Comparison of ENCODE assay signal across 1 cellular context in genomic region chr17:35731239-35731931, GRCh38.
A peak's percentile ranks its signal among the peaks of the same experiment; 100 is the strongest.
TF ChIP-seq lines count a peak whose summit lies in the region.

A gene with protein sequence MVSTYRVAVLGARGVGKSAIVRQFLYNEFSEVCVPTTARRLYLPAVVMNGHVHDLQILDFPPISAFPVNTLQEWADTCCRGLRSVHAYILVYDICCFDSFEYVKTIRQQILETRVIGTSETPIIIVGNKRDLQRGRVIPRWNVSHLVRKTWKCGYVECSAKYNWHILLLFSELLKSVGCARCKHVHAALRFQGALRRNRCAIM (plus strand): TSS chr17:35731639. CDS start chr17:35735185, 3,546 bp downstream.

TF ChIP-seq in HEK293, 187 proteins besides CTCF, POLR2A, EP300 and RAD21 (continued from another document and continues in another):
- TF ChIP-seq, protein P1, sequence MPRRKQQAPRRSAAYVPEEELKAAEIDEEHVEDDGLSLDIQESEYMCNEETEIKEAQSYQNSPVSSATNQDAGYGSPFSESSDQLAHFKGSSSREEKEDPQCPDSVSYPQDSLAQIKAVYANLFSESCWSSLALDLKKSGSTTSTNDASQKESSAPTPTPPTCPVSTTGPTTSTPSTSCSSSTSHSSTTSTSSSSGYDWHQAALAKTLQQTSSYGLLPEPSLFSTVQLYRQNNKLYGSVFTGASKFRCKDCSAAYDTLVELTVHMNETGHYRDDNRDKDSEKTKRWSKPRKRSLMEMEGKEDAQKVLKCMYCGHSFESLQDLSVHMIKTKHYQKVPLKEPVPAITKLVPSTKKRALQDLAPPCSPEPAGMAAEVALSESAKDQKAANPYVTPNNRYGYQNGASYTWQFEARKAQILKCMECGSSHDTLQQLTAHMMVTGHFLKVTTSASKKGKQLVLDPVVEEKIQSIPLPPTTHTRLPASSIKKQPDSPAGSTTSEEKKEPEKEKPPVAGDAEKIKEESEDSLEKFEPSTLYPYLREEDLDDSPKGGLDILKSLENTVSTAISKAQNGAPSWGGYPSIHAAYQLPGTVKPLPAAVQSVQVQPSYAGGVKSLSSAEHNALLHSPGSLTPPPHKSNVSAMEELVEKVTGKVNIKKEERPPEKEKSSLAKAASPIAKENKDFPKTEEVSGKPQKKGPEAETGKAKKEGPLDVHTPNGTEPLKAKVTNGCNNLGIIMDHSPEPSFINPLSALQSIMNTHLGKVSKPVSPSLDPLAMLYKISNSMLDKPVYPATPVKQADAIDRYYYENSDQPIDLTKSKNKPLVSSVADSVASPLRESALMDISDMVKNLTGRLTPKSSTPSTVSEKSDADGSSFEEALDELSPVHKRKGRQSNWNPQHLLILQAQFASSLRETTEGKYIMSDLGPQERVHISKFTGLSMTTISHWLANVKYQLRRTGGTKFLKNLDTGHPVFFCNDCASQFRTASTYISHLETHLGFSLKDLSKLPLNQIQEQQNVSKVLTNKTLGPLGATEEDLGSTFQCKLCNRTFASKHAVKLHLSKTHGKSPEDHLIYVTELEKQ (tag by site-specific recombination; IDR thresholded peaks at IDR 0.05; ENCODE audit: borderline replicate concordance), result no peak
- TF ChIP-seq ZNF704 (tag by site-specific recombination; IDR thresholded peaks at IDR 0.05) (no peak), ZBTB11 (tag by site-specific recombination; conservative IDR thresholded peaks at IDR 0.05; ENCODE audit: low read depth) (no peak; the same call in 1 of the 2 replicates), ZNF366 (tag by site-specific recombination; conservative IDR thresholded peaks at IDR 0.05) (no peak), ZNF510 (tag by site-specific recombination; IDR thresholded peaks at IDR 0.05; ENCODE audit: insufficient replicate concordance) (no peak), ZNF501 (tag by site-specific recombination; IDR thresholded peaks at IDR 0.05) (0 out of 2 replicates have a peak, but pooled peaks have one; percentile 19), PRDM2 (tag by site-specific recombination; IDR thresholded peaks at IDR 0.05; ENCODE audit: borderline replicate concordance) (no peak), SP3 (tag by site-specific recombination; IDR thresholded peaks at IDR 0.05) (peak; percentile 45), GLI2 (tag by site-specific recombination; IDR thresholded peaks at IDR 0.05; ENCODE audit: borderline replicate concordance, low read depth) (no peak), ZNF521 (tag by site-specific recombination; IDR thresholded peaks at IDR 0.05) (no peak), ZNF2 (tag by site-specific recombination; IDR thresholded peaks at IDR 0.05) (no peak), ZNF48 (tag by site-specific recombination; IDR thresholded peaks at IDR 0.05) (no peak), ZNF623 (tag by site-specific recombination; IDR thresholded peaks at IDR 0.05) (no peak), ZBTB26 (tag by site-specific recombination; optimal IDR thresholded peaks at IDR 0.05) (peak; percentile 86), ZNF558 (tag by site-specific recombination; IDR thresholded peaks at IDR 0.05) (no peak), MYNN (tag by site-specific recombination; IDR thresholded peaks at IDR 0.05; ENCODE audit: borderline replicate concordance) (no peak), ZNF426 (tag by site-specific recombination; IDR thresholded peaks at IDR 0.05) (no peak), ZNF362 (tag by site-specific recombination; IDR thresholded peaks at IDR 0.05) (no peak), ZNF677 (tag by site-specific recombination; IDR thresholded peaks at IDR 0.05) (no peak), SETDB1 (IDR thresholded peaks at IDR 0.05; ENCODE audit: insufficient read length, low read length) (no peak), ZNF555 (tag by site-specific recombination; conservative IDR thresholded peaks at IDR 0.05) (no peak), ZNF350 (tag by site-specific recombination; IDR thresholded peaks at IDR 0.05) (no peak), KLF7 (tag by site-specific recombination; IDR thresholded peaks at IDR 0.05; ENCODE audit: borderline replicate concordance) (no peak), GLIS1 (tag by site-specific recombination; IDR thresholded peaks at IDR 0.05) (peak; percentile 70), ZNF629 (tag by site-specific recombination; IDR thresholded peaks at IDR 0.05) (peak; percentile 27; the same call in 1 of the 2 replicates), ZNF514 (tag by site-specific recombination; IDR thresholded peaks at IDR 0.05) (no peak), ZNF169 (tag by site-specific recombination; IDR thresholded peaks at IDR 0.05) (no peak), KLF1 (tag by site-specific recombination; IDR thresholded peaks at IDR 0.05) (0 out of 2 replicates have a peak, but pooled peaks have one; percentile 10), ZNF18 (tag by site-specific recombination; IDR thresholded peaks at IDR 0.05) (no peak), ZNF404 (tag by site-specific recombination; IDR thresholded peaks at IDR 0.05) (no peak), ZNF549 (tag by site-specific recombination; IDR thresholded peaks at IDR 0.05) (no peak)
- TF ChIP-seq, protein P2, sequence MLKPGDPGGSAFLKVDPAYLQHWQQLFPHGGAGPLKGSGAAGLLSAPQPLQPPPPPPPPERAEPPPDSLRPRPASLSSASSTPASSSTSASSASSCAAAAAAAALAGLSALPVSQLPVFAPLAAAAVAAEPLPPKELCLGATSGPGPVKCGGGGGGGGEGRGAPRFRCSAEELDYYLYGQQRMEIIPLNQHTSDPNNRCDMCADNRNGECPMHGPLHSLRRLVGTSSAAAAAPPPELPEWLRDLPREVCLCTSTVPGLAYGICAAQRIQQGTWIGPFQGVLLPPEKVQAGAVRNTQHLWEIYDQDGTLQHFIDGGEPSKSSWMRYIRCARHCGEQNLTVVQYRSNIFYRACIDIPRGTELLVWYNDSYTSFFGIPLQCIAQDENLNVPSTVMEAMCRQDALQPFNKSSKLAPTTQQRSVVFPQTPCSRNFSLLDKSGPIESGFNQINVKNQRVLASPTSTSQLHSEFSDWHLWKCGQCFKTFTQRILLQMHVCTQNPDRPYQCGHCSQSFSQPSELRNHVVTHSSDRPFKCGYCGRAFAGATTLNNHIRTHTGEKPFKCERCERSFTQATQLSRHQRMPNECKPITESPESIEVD (tag by site-specific recombination; IDR thresholded peaks at IDR 0.05), result no peak
- TF ChIP-seq, protein P3, sequence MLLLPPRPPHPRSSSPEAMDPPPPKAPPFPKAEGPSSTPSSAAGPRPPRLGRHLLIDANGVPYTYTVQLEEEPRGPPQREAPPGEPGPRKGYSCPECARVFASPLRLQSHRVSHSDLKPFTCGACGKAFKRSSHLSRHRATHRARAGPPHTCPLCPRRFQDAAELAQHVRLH (tag by site-specific recombination; IDR thresholded peaks at IDR 0.05), result 0 out of 2 replicates have a peak, but pooled peaks have one; percentile 56
- TF ChIP-seq, protein P4, sequence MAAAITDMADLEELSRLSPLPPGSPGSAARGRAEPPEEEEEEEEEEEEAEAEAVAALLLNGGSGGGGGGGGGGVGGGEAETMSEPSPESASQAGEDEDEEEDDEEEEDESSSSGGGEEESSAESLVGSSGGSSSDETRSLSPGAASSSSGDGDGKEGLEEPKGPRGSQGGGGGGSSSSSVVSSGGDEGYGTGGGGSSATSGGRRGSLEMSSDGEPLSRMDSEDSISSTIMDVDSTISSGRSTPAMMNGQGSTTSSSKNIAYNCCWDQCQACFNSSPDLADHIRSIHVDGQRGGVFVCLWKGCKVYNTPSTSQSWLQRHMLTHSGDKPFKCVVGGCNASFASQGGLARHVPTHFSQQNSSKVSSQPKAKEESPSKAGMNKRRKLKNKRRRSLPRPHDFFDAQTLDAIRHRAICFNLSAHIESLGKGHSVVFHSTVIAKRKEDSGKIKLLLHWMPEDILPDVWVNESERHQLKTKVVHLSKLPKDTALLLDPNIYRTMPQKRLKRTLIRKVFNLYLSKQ (tag by site-specific recombination; IDR thresholded peaks at IDR 0.05; ENCODE audit: borderline replicate concordance), result no peak
